ENCODE assay signal across 9 cellular contexts in genomic region chr3:9862391-9863235, GRCh38. TPM values are rescaled to one million over a fixed set of nuclear protein-coding genes. Genes with fewer than 3 reads are reported as not detected.
DNase-seq lines count a peak whose midpoint lies in the region; ATAC-seq and TF ChIP-seq lines count a peak whose summit lies in the region.
"Had no signal": no experiment of that assay in that cellular context is flagged by ENCODE, and none has a peak within 500 bp of the region (broad histone marks: within the 10 kb centered on the region; RNA-seq: fewer than 3 reads in every experiment).

No MANE protein-coding gene starts in this region.

- no peak for TF ChIP-seq POLR2A in NB4 (IDR thresholded peaks at IDR 0.05; ENCODE audit: extremely low read depth, insufficient read length)
- TF ChIP-seq POLR2A in right lobe of liver (IDR thresholded peaks at IDR 0.05) = no peak

- no peaks in the 10 kb centered on the region for H3K36me3 Mint-ChIP-seq in chondrocyte (ENCODE audit: low read depth)
- H3K36me3 Mint-ChIP-seq in stimulated activated memory B cell treated with anti-CD40 and anti-IgM and Interleukin-4, amounts not matched to agents 10 μg/mL and 1 μg/mL and 100 μg/mL, for 72 hours = no peaks in the 10 kb centered on the region
- H3K36me3 Mint-ChIP-seq: brain had no signal

- no peak overlapping the region for H3K4me3 Mint-ChIP-seq in chondrocyte (ENCODE audit: unreplicated experiment)
- peak overlapping the region; percentile 30 for H3K4me3 Mint-ChIP-seq in stimulated activated memory B cell treated with anti-CD40 and anti-IgM and Interleukin-4, amounts not matched to agents 10 μg/mL and 1 μg/mL and 100 μg/mL, for 72 hours

- no peaks in the 10 kb centered on the region for H3K36me3 ChIP-seq in right lobe of liver

- H3K9me3 ChIP-seq in right lobe of liver = no peaks in the 10 kb centered on the region

- H3K9me3 Mint-ChIP-seq in chondrocyte (ENCODE audit: low read depth) = no peaks in the 10 kb centered on the region
- H3K9me3 Mint-ChIP-seq in stimulated activated memory B cell treated with anti-CD40 and anti-IgM and Interleukin-4, amounts not matched to agents 10 μg/mL and 1 μg/mL and 100 μg/mL, for 72 hours = no peaks in the 10 kb centered on the region

- 22% methylated on average over 9 of the region's 52 CpGs for WGBS in right lobe of liver (ENCODE audit: insufficient coverage, low coverage, low lambda C conversion rate, missing lambda C conversion rate)

- H3K27ac Mint-ChIP-seq in chondrocyte (ENCODE audit: unreplicated experiment) = no peak overlapping the region
- H3K27ac Mint-ChIP-seq in stimulated activated memory B cell treated with anti-CD40 and anti-IgM and Interleukin-4, amounts not matched to agents 10 μg/mL and 1 μg/mL and 100 μg/mL, for 72 hours = no peak overlapping the region

- peak; percentile 50 for DNase-seq in CD1c-positive myeloid dendritic cell (ENCODE audit: extremely low spot score)
- DNase-seq in NB4 (ENCODE audit: low read depth) = peak; percentile 58
- DNase-seq in chondrocyte (ENCODE audit: low spot score) = no peak
- DNase-seq in right lobe of liver = peak; percentile 71 to 79 (median 74)
- no peak for DNase-seq in GOT3 (lab: John Stamatoyannopoulos, UW)
- DNase-seq in HK-2 (ENCODE audit: unreplicated experiment) = no peak

- intact Hi-C loops in right lobe of liver (cut with DNase I) = no loop called here

- peaks cover 18% of the 10 kb centered on the region for H3K4me1 Mint-ChIP-seq in chondrocyte (ENCODE audit: low read depth)
- H3K4me1 Mint-ChIP-seq in stimulated activated memory B cell treated with anti-CD40 and anti-IgM and Interleukin-4, amounts not matched to agents 10 μg/mL and 1 μg/mL and 100 μg/mL, for 72 hours = no peaks in the 10 kb centered on the region

- peak; percentile 24 for TF ChIP-seq CTCF in NB4 (IDR thresholded peaks at IDR 0.05; ENCODE audit: low read depth, low read length)
- TF ChIP-seq CTCF in chondrocyte (IDR thresholded peaks at IDR 0.05) = peak; percentile 55
- TF ChIP-seq CTCF in right lobe of liver (IDR thresholded peaks at IDR 0.05) = peak; percentile 43 to 67 (median 54)

- no peaks in the 10 kb centered on the region for H3K27me3 Mint-ChIP-seq in chondrocyte (ENCODE audit: low read depth)
- H3K27me3 Mint-ChIP-seq in stimulated activated memory B cell treated with anti-CD40 and anti-IgM and Interleukin-4, amounts not matched to agents 10 μg/mL and 1 μg/mL and 100 μg/mL, for 72 hours = peaks cover 11% of the 10 kb centered on the region

- no peaks in the 10 kb centered on the region for H3K4me1 ChIP-seq in right lobe of liver

- H3K4me3 ChIP-seq in NB4 (ENCODE audit: low read depth, low read length) = no peak overlapping the region
- H3K4me3 ChIP-seq in right lobe of liver = peak overlapping the region; percentile 44 to 54 (median 46)

- no peaks in the 10 kb centered on the region for H3K27me3 ChIP-seq in right lobe of liver

- peak; percentile 93 to 99 (median 94) for ATAC-seq in right lobe of liver
- peak; percentile 57 for ATAC-seq in stimulated activated memory B cell treated with anti-CD40 and anti-IgM and Interleukin-4, amounts not matched to agents 10 μg/mL and 1 μg/mL and 100 μg/mL, for 72 hours
- ATAC-seq in HG03520 (IDR thresholded peaks at IDR 0.05; ENCODE audit: unreplicated experiment) = no peak

- no peak overlapping the region for H3K27ac ChIP-seq in right lobe of liver

RNA-seq across cellular contexts. Expression of gene CIDEC, which starts 17.4 kb away (rescaled TPM):
- not detected in 3 replicates for total RNA-seq in chondrocyte
- 100 to 1,000 TPM in 1 of 6 experiments, 10 to 100 TPM in 1, 1 to 10 TPM in 4; 1.0 to 101 (median 2.7) TPM for total RNA-seq in right lobe of liver

RNA-seq across cellular contexts. Expression of gene RPUSD3, which starts 18.8 kb away (rescaled TPM):
- total RNA-seq in chondrocyte = 26.9 to 31.4 TPM (median 27.7 TPM) in 3 replicates
- total RNA-seq in right lobe of liver = 10 to 100 TPM; 15.8 to 34.6 (median 22.4) TPM

RNA-seq across cellular contexts. Expression of gene JAGN1, which starts 27.8 kb away (rescaled TPM):
- total RNA-seq in chondrocyte = 20.3 to 25.1 TPM (median 24.5 TPM) in 3 replicates
- 10 to 100 TPM; 20.5 to 40.6 (median 26.5) TPM for total RNA-seq in right lobe of liver

RNA-seq across cellular contexts. Expression of gene IL17RE, which starts 40.0 kb away (rescaled TPM):
- total RNA-seq in chondrocyte = 0.42 to 1.6 TPM (median 0.92 TPM) in 3 replicates
- 1 to 10 TPM; 1.1 to 4.6 (median 2.2) TPM for total RNA-seq in right lobe of liver

RNA-seq across cellular contexts. Expression of gene TTLL3, which starts 52.6 kb away (rescaled TPM):
- 31.5 to 44.9 TPM (median 38.7 TPM) in 3 replicates for total RNA-seq in chondrocyte
- total RNA-seq in right lobe of liver = 10 to 100 TPM in 3 of 6 experiments, 1 to 10 TPM in 3; 4.5 to 11.0 (median 8.6) TPM

Comparison
In these comparisons a context has a peak if more than half of its experiments do, and no peak if none do; other contexts are left out.
1. DNase-seq: peak in CD1c-positive myeloid dendritic cell (single experiment), NB4 (single experiment) and right lobe of liver (3 of 3); none in chondrocyte (single experiment), GOT3 (single experiment) and HK-2 (single experiment).
2. Peak in every context shown above with its lines, with median percentiles within 50 percentile points of each other: CTCF ChIP-seq.